Comparison of ENCODE assay signal across 8 cellular contexts in genomic region chr20:6008254-6008653, GRCh38. TPM values are rescaled to one million over a fixed set of nuclear protein-coding genes. Genes with fewer than 3 reads are reported as not detected.
DNase-seq lines count a peak whose midpoint lies in the region; ATAC-seq and TF ChIP-seq lines count a peak whose summit lies in the region.

No MANE protein-coding gene starts in this region.

- no peak overlapping the region for H2AFZ ChIP-seq in hepatocyte

- H3K9me3 ChIP-seq in adipocyte (ENCODE audit: control insufficient read depth, low read length) (no peaks in the 10 kb centered on the region), hepatocyte (ENCODE audit: low read depth) (no peaks in the 10 kb centered on the region)

- H3K4me2 ChIP-seq in hepatocyte: peak overlapping the region; percentile 80

- 38% methylated on average over 5 of the region's 5 CpGs for WGBS in hepatocyte (ENCODE audit: low lambda C conversion rate, missing lambda C conversion rate)

- TF ChIP-seq CTCF in AG10803 (conservative IDR thresholded peaks at IDR 0.05; ENCODE audit: low read length) (no peak), hepatocyte (IDR thresholded peaks at IDR 0.05; ENCODE audit: poor library complexity) (no peak)

- peak overlapping the region; percentile 96 for H3K9ac ChIP-seq in adipocyte (ENCODE audit: low read length)

- H3K27ac ChIP-seq in hepatocyte: peak overlapping the region; percentile 76

- H3K4me3 ChIP-seq in AG10803 (ENCODE audit: low read length) (peak overlapping the region; percentile 84), adipocyte (ENCODE audit: low read length) (peak overlapping the region; percentile 98), hepatocyte (no peak overlapping the region), skeletal muscle cell (ENCODE audit: low read depth, low read length) (peak overlapping the region; percentile 80)

- peaks cover 27% of the 10 kb centered on the region for H4K20me1 ChIP-seq in hepatocyte (ENCODE audit: insufficient read depth, poor library complexity, severe bottlenecking)

- peaks cover 69% of the 10 kb centered on the region for H3K79me2 ChIP-seq in hepatocyte

- H3K27me3 ChIP-seq in adipocyte (replicated peaks; ENCODE audit: control insufficient read depth, insufficient read depth, low read length) (no peaks in the 10 kb centered on the region), hepatocyte (no peaks in the 10 kb centered on the region)

- H3K36me3 ChIP-seq in adipocyte (ENCODE audit: control insufficient read depth, insufficient read depth, low read length, severe bottlenecking) (peaks cover 37% of the 10 kb centered on the region), hepatocyte (replicated peaks; ENCODE audit: insufficient read depth, low read depth) (no peaks in the 10 kb centered on the region)

- DNase-seq in AG10803 (ENCODE audit: low read depth) (peak; percentile 97), HS-5 (ENCODE audit: low read depth) (peak; percentile 90), adipocyte (ENCODE audit: low read depth) (peak; percentile 95), hepatocyte (ENCODE audit: low spot score) (peak; percentile 77), skeletal muscle cell (ENCODE audit: low read depth) (peak; percentile 90), GM19238 (ENCODE audit: insufficient read length, low spot score) (no peak), NCI-H1436 (lab: John Stamatoyannopoulos, UW) (no peak)

- ATAC-seq in HG02852 (IDR thresholded peaks at IDR 0.05; ENCODE audit: unreplicated experiment): no peak

- H3K9me2 ChIP-seq in hepatocyte (replicated peaks; ENCODE audit: insufficient read depth): no peaks in the 10 kb centered on the region

- H3K4me1 ChIP-seq in adipocyte (ENCODE audit: control insufficient read depth, insufficient read depth, low read length) (peaks cover 37% of the 10 kb centered on the region), hepatocyte (ENCODE audit: insufficient read depth) (peaks cover 7% of the 10 kb centered on the region)

RNA-seq across cellular contexts. Expression of gene CRLS1, which starts 2.3 kb away (rescaled TPM):
- 122 and 127 TPM in 2 replicates for total RNA-seq in hepatocyte
- 115 TPM in 2 replicates for polyA plus RNA-seq in hepatocyte

RNA-seq across cellular contexts. Expression of gene LRRN4, which starts 45.6 kb away (rescaled TPM):
- total RNA-seq in hepatocyte: 10.5 and 19.2 TPM in 2 replicates
- 94.5 and 112 TPM in 2 replicates for polyA plus RNA-seq in hepatocyte

RNA-seq across cellular contexts. Expression of gene MCM8, which starts 57.8 kb away (rescaled TPM):
- 4.9 and 6.7 TPM in 2 replicates for total RNA-seq in hepatocyte
- 1.5 and 1.7 TPM in 2 replicates for polyA plus RNA-seq in hepatocyte

RNA-seq across cellular contexts. Expression of gene TRMT6, which starts 57.9 kb away (rescaled TPM):
- 9.0 and 10.1 TPM in 2 replicates for total RNA-seq in hepatocyte
- polyA plus RNA-seq in hepatocyte: 11.2 and 14.2 TPM in 2 replicates

Comparison
In these comparisons a context has a peak if more than half of its experiments do, and no peak if none do; other contexts are left out.
1. DNase-seq: peak in AG10803 (single experiment), HS-5 (single experiment), adipocyte (single experiment), hepatocyte (single experiment) and skeletal muscle cell (single experiment); none in GM19238 (single experiment) and NCI-H1436 (single experiment).